Comparison of ENCODE assay signal across 9 cellular contexts in genomic region chr4:140637836-140638235, GRCh38.
DNase-seq lines count a peak whose midpoint lies in the region; ATAC-seq, FAIRE-seq and TF ChIP-seq lines count a peak whose summit lies in the region.
"Had no signal": no experiment of that assay in that cellular context is flagged by ENCODE, and none has a peak within 500 bp of the region (broad histone marks: within the 10 kb centered on the region; RNA-seq: fewer than 3 reads in every experiment).

No MANE protein-coding gene starts in this region.

- H3K4me3 ChIP-seq in H7 (ENCODE audit: insufficient read depth, low read depth, low read length) = no peak overlapping the region
- no peak overlapping the region for H3K4me3 ChIP-seq in NB4 (ENCODE audit: low read depth, low read length)
- H3K4me3 ChIP-seq in upper lobe of right lung = no peak overlapping the region

- no peak overlapping the region for H3K27ac ChIP-seq in upper lobe of right lung

- DNase-seq in ELR (ENCODE audit: low read depth) (peak; percentile 42), H7 (peak; percentile 69), NB4 (ENCODE audit: low read depth) (peak; percentile 58), inferior parietal cortex (ENCODE audit: extremely low spot score) (peak; percentile 25), upper lobe of right lung (no peak), NCI-H774 (lab: John Stamatoyannopoulos, UW) (no peak)
- peak; percentile 57 for DNase-seq in activated CD8-positive, alpha-beta T cell treated with anti-CD3 and anti-CD28 coated beads, Interleukin-2, amount 10 ng/mL, durations not matched to agents 7 days and 5 days

- no peaks in the 10 kb centered on the region for H3K36me3 Mint-ChIP-seq in activated CD8-positive, alpha-beta T cell treated with anti-CD3 and anti-CD28 coated beads, Interleukin-2, amount 10 ng/mL, durations not matched to agents 7 days and 5 days (ENCODE audit: low read depth)

- peak; percentile 79 for ATAC-seq in activated CD8-positive, alpha-beta T cell treated with anti-CD3 and anti-CD28 coated beads, Interleukin-2, amount 10 ng/mL, durations not matched to agents 7 days and 5 days
- ATAC-seq in upper lobe of right lung = peak; percentile 55

- intact Hi-C loops in upper lobe of right lung (cut with DNase I) = no loop called here

- no peak overlapping the region for H3K27ac Mint-ChIP-seq in activated CD8-positive, alpha-beta T cell treated with anti-CD3 and anti-CD28 coated beads, Interleukin-2, amount 10 ng/mL, durations not matched to agents 7 days and 5 days
- H3K27ac Mint-ChIP-seq: dendritic cell treated with granulocyte-macrophage colony-stimulating factor and Interleukin-4, amounts not matched to agents 40 ng/mL and 50 ng/mL, for 4 days had no signal

- CTCF ChIA-PET in activated CD8-positive, alpha-beta T cell treated with anti-CD3 and anti-CD28 coated beads, Interleukin-2, amount 10 ng/mL, durations not matched to agents 7 days and 5 days (lab: Charles Lee) = interaction anchor here (1.4 kb wide), 1 partner anchor 307 kb away, joined by 4 read pairs; no protein-coding TSS in a partner anchor

- H3K4me1 ChIP-seq in upper lobe of right lung = no peaks in the 10 kb centered on the region

- no peak overlapping the region for H3K4me3 Mint-ChIP-seq in activated CD8-positive, alpha-beta T cell treated with anti-CD3 and anti-CD28 coated beads, Interleukin-2, amount 10 ng/mL, durations not matched to agents 7 days and 5 days
- H3K4me3 Mint-ChIP-seq: dendritic cell treated with granulocyte-macrophage colony-stimulating factor and Interleukin-4, amounts not matched to agents 40 ng/mL and 50 ng/mL, for 4 days had no signal

- peaks cover 2% of the 10 kb centered on the region for H3K4me1 Mint-ChIP-seq in activated CD8-positive, alpha-beta T cell treated with anti-CD3 and anti-CD28 coated beads, Interleukin-2, amount 10 ng/mL, durations not matched to agents 7 days and 5 days (ENCODE audit: low read depth)

- TF ChIP-seq POLR2A in NB4 (IDR thresholded peaks at IDR 0.05; ENCODE audit: extremely low read depth, insufficient read length) = no peak

- peak; percentile 72 for FAIRE-seq in A204.1 (lab: Jason Lieb, UNC)

- H3K9me3 Mint-ChIP-seq in activated CD8-positive, alpha-beta T cell treated with anti-CD3 and anti-CD28 coated beads, Interleukin-2, amount 10 ng/mL, durations not matched to agents 7 days and 5 days (ENCODE audit: insufficient read depth) = no peaks in the 10 kb centered on the region
- H3K9me3 Mint-ChIP-seq: dendritic cell treated with granulocyte-macrophage colony-stimulating factor and Interleukin-4, amounts not matched to agents 40 ng/mL and 50 ng/mL, for 4 days had no signal

- POLR2A ChIA-PET in activated CD8-positive, alpha-beta T cell treated with anti-CD3 and anti-CD28 coated beads, Interleukin-2, amount 10 ng/mL, durations not matched to agents 7 days and 5 days (lab: Charles Lee) = interaction anchor here (0.7 kb wide), 1 partner anchor 128 kb away, joined by 3 read pairs; no protein-coding TSS in a partner anchor

- H3K9me3 ChIP-seq in upper lobe of right lung = no peaks in the 10 kb centered on the region

- H3K27me3 Mint-ChIP-seq in activated CD8-positive, alpha-beta T cell treated with anti-CD3 and anti-CD28 coated beads, Interleukin-2, amount 10 ng/mL, durations not matched to agents 7 days and 5 days (ENCODE audit: low read depth) = peaks cover 7% of the 10 kb centered on the region

- TF ChIP-seq CTCF in NB4 (IDR thresholded peaks at IDR 0.05; ENCODE audit: low read depth, low read length) (peak; percentile 57), upper lobe of right lung (IDR thresholded peaks at IDR 0.05) (peak; percentile 54)

- H3K27me3 ChIP-seq in H7 (ENCODE audit: control insufficient read depth, insufficient read depth, low read length) (no peaks in the 10 kb centered on the region), upper lobe of right lung (no peaks in the 10 kb centered on the region)

- H3K36me3 ChIP-seq in H7 (replicated peaks; ENCODE audit: control insufficient read depth, insufficient read depth, low read length) (no peaks in the 10 kb centered on the region), upper lobe of right lung (peaks cover 26% of the 10 kb centered on the region)

Comparison
In these comparisons a context has a peak if more than half of its experiments do, and no peak if none do; other contexts are left out.
1. DNase-seq: peak in ELR (single experiment), H7 (single experiment), NB4 (single experiment), activated CD8-positive, alpha-beta T cell treated with anti-CD3 and anti-CD28 coated beads, Interleukin-2, amount 10 ng/mL, durations not matched to agents 7 days and 5 days (single experiment) and inferior parietal cortex (single experiment); none in upper lobe of right lung (single experiment) and NCI-H774 (single experiment).